Comparison of ENCODE assay signal across 23 cellular contexts in genomic region chr1:34904236-34905097, GRCh38. TPM values are rescaled to one million over a fixed set of nuclear protein-coding genes. Genes with fewer than 3 reads are reported as not detected.
A peak's percentile ranks its signal among the peaks of the same experiment; 100 is the strongest.
DNase-seq lines count a peak whose midpoint lies in the region; ATAC-seq and TF ChIP-seq lines count a peak whose summit lies in the region.
"Had no signal": no experiment of that assay in that cellular context is flagged by ENCODE, and none has a peak within 500 bp of the region (broad histone marks: within the 10 kb centered on the region; RNA-seq: fewer than 3 reads in every experiment).

No MANE protein-coding gene starts in this region.

- peaks cover 18% of the 10 kb centered on the region for H3K27me3 Mint-ChIP-seq in activated naive CD4-positive, alpha-beta T cell treated with anti-CD3 and anti-CD28 coated beads, Interleukin-2, amount 10 ng/mL, durations not matched to agents 7 days and 5 days
- H3K27me3 Mint-ChIP-seq in endodermal cell (ENCODE audit: insufficient read depth) (peaks cover 20% of the 10 kb centered on the region), immature natural killer cell (ENCODE audit: low read depth in 3 of 3) (peaks cover 2 to 9% (median 5%) of the 10 kb centered on the region in 3 donors)

- H3K27ac Mint-ChIP-seq in activated naive CD4-positive, alpha-beta T cell treated with anti-CD3 and anti-CD28 coated beads, Interleukin-2, amount 10 ng/mL, durations not matched to agents 7 days and 5 days: no peak overlapping the region
- no peak overlapping the region for H3K27ac Mint-ChIP-seq in activated naive CD4-positive, alpha-beta T cell treated with anti-CD3 and anti-CD28 coated beads, Interleukin-2, amount 50 U/mL, for 72 hours
- H3K27ac Mint-ChIP-seq in endodermal cell (no peak overlapping the region), immature natural killer cell (no peak overlapping the region)
- H3K27ac Mint-ChIP-seq: CD8-positive, alpha-beta memory T cell had no signal

- H3K9me3 ChIP-seq in endodermal cell (ENCODE audit: control insufficient read depth, low read length): no peaks in the 10 kb centered on the region
- H3K9me3 ChIP-seq: HAP-1 had no signal

- CTCF ChIA-PET in activated naive CD4-positive, alpha-beta T cell treated with anti-CD3 and anti-CD28 coated beads, Interleukin-2, amount 10 ng/mL, durations not matched to agents 7 days and 5 days (lab: Charles Lee): no interaction called here

- 95 to 100% methylated on average over 17 to 32 of the region's 33 CpGs for WGBS in endodermal cell (ENCODE audit: insufficient coverage in 1 of 2, insufficient read length in 1 of 2), 2 experiments

- no peaks in the 10 kb centered on the region for H3K4me1 ChIP-seq in endodermal cell (ENCODE audit: control insufficient read depth, insufficient read depth, low read length)
- H3K4me1 ChIP-seq: HAP-1 had no signal

- H3K9me3 Mint-ChIP-seq in activated naive CD4-positive, alpha-beta T cell treated with anti-CD3 and anti-CD28 coated beads, Interleukin-2, amount 10 ng/mL, durations not matched to agents 7 days and 5 days: no peaks in the 10 kb centered on the region
- no peaks in the 10 kb centered on the region for H3K9me3 Mint-ChIP-seq in activated naive CD4-positive, alpha-beta T cell treated with anti-CD3 and anti-CD28 coated beads, Interleukin-2, amount 50 U/mL, for 72 hours
- H3K9me3 Mint-ChIP-seq in endodermal cell (no peaks in the 10 kb centered on the region), immature natural killer cell (no peaks in the 10 kb centered on the region)

- ATAC-seq in activated naive CD4-positive, alpha-beta T cell treated with anti-CD3 and anti-CD28 coated beads, Interleukin-2, amount 50 U/mL, for 72 hours: no peak
- no peak for ATAC-seq in GM18868 (IDR thresholded peaks at IDR 0.05; ENCODE audit: unreplicated experiment)
- no peak for ATAC-seq in HG03378 (IDR thresholded peaks at IDR 0.05; ENCODE audit: unreplicated experiment)

- H3K36me3 ChIP-seq in endodermal cell (ENCODE audit: control insufficient read depth, insufficient read depth, low read length): no peaks in the 10 kb centered on the region
- H3K36me3 ChIP-seq: HAP-1 had no signal

- peak; percentile 12 for DNase-seq in activated naive CD4-positive, alpha-beta T cell treated with anti-CD3 and anti-CD28 coated beads, Interleukin-2, amount 10 ng/mL, durations not matched to agents 7 days and 5 days
- no peak for DNase-seq in activated naive CD4-positive, alpha-beta T cell treated with anti-CD3 and anti-CD28 coated beads, Interleukin-2, amount 50 U/mL, for 72 hours (ENCODE audit: low spot score in 2 of 2)
- DNase-seq in RPMI8226: peak; percentile 31
- peak; percentile 13 for DNase-seq in endodermal cell
- no peak for DNase-seq in immature natural killer cell
- DNase-seq: 8988T; CD8-positive, alpha-beta memory T cell; GF-D8; IMR-90; MV-4-11; NCI-H1105 treated with DMSO at 0.1 percent for 48 hours; NCI-H2029 treated with DMSO at 0.1 percent for 48 hours; NCI-H2171; NCI-H345; NCI-H524; NCI-H82; OCI-M1; Right ventricle myocardium superior had no signal

- H3K27me3 ChIP-seq in endodermal cell (ENCODE audit: control insufficient read depth, insufficient read depth, low read length, poor library complexity, severe bottlenecking): no peaks in the 10 kb centered on the region

- no peak for TF ChIP-seq CTCF in endodermal cell (conservative IDR thresholded peaks at IDR 0.05)

- no peaks in the 10 kb centered on the region for H3K36me3 Mint-ChIP-seq in activated naive CD4-positive, alpha-beta T cell treated with anti-CD3 and anti-CD28 coated beads, Interleukin-2, amount 10 ng/mL, durations not matched to agents 7 days and 5 days
- no peaks in the 10 kb centered on the region for H3K36me3 Mint-ChIP-seq in activated naive CD4-positive, alpha-beta T cell treated with anti-CD3 and anti-CD28 coated beads, Interleukin-2, amount 50 U/mL, for 72 hours
- H3K36me3 Mint-ChIP-seq in endodermal cell (ENCODE audit: low read depth) (no peaks in the 10 kb centered on the region), immature natural killer cell (no peaks in the 10 kb centered on the region)
- H3K36me3 Mint-ChIP-seq: CD8-positive, alpha-beta memory T cell had no signal

- no peak overlapping the region for H3K9ac ChIP-seq in endodermal cell (ENCODE audit: extremely low read depth, low read length, poor library complexity, severe bottlenecking)

- no peaks in the 10 kb centered on the region for H3K4me1 Mint-ChIP-seq in activated naive CD4-positive, alpha-beta T cell treated with anti-CD3 and anti-CD28 coated beads, Interleukin-2, amount 10 ng/mL, durations not matched to agents 7 days and 5 days
- H3K4me1 Mint-ChIP-seq in endodermal cell (no peaks in the 10 kb centered on the region), immature natural killer cell (no peaks in the 10 kb centered on the region)
- H3K4me1 Mint-ChIP-seq: CD8-positive, alpha-beta memory T cell had no signal

- H3K27ac ChIP-seq in endodermal cell (ENCODE audit: low read depth, low read length): no peak overlapping the region
- H3K27ac ChIP-seq: C4-2B had no signal

- H3K4me3 Mint-ChIP-seq in activated naive CD4-positive, alpha-beta T cell treated with anti-CD3 and anti-CD28 coated beads, Interleukin-2, amount 10 ng/mL, durations not matched to agents 7 days and 5 days: no peak overlapping the region
- no peak overlapping the region for H3K4me3 Mint-ChIP-seq in endodermal cell
- H3K4me3 Mint-ChIP-seq in immature natural killer cell: no peak overlapping the region
- H3K4me3 Mint-ChIP-seq: CD8-positive, alpha-beta memory T cell had no signal

- no peak overlapping the region for H3K4me3 ChIP-seq in endodermal cell (ENCODE audit: low read length)
- H3K4me3 ChIP-seq: HAP-1 had no signal

RNA-seq across cellular contexts. Expression of gene DLGAP3, which starts 25.0 kb away (rescaled TPM):
- total RNA-seq in activated naive CD4-positive, alpha-beta T cell treated with anti-CD3 and anti-CD28 coated beads, Interleukin-2, amount 50 U/mL, for 72 hours: under 1 TPM; 0.71 to 0.84 TPM
- total RNA-seq in endodermal cell: 1 to 10 TPM; 4.4 to 4.6 TPM
- polyA plus RNA-seq in endodermal cell (2013, experiment 1 of 2): 1.7 TPM
- 1.2 TPM for polyA plus RNA-seq in endodermal cell (2013, experiment 2 of 2)
- under 1 TPM in 1 of 3 donors, not detected in 2; 0.10 TPM for polyA plus RNA-seq in immature natural killer cell
- total RNA-seq: IMR-90 had no signal
- polyA plus RNA-seq: AG04450; CD8-positive, alpha-beta memory T cell had no signal

RNA-seq across cellular contexts. Expression of gene SMIM12, which starts 44.9 kb away (rescaled TPM):
- total RNA-seq in activated naive CD4-positive, alpha-beta T cell treated with anti-CD3 and anti-CD28 coated beads, Interleukin-2, amount 50 U/mL, for 72 hours: 10 to 100 TPM; 48.7 to 49.1 TPM
- 10 to 100 TPM; 43.0 to 47.6 TPM for total RNA-seq in endodermal cell
- 29.8 TPM for polyA plus RNA-seq in endodermal cell (2013, experiment 1 of 2)
- polyA plus RNA-seq in endodermal cell (2013, experiment 2 of 2): 31.3 TPM
- polyA plus RNA-seq in immature natural killer cell: 100 to 1,000 TPM in 2 of 3 donors, 10 to 100 TPM in 1; 96.5 to 169 (median 114) TPM

Comparison
In these comparisons a context has a peak if more than half of its experiments do, and no peak if none do; other contexts are left out.
1. DNase-seq: peak in activated naive CD4-positive, alpha-beta T cell treated with anti-CD3 and anti-CD28 coated beads, Interleukin-2, amount 10 ng/mL, durations not matched to agents 7 days and 5 days (single experiment), RPMI8226 (single experiment) and endodermal cell (single experiment); none in activated naive CD4-positive, alpha-beta T cell treated with anti-CD3 and anti-CD28 coated beads, Interleukin-2, amount 50 U/mL, for 72 hours (0 of 2) and immature natural killer cell (0 of 3).